In the genomic region with DNA sequence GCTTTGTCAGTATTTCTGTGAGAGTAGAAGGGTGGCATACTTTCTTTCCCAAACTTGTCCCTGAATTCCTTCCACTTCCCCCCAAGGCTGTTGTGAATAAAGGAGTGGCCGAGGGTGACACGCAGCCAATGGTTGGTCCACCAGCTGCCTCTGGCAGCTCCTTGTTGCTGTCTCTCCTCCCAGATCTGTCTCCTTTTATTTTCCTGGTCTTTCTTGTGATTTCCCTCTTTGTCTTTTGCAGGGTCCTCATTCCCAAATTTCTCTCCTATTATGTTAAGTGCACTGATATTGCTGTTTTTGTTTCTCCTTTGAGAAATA, we compare ENCODE assay signal across 20 cellular contexts.
"Had no signal": no experiment of that assay in that cellular context is flagged by ENCODE, and none has a peak within 500 bp of the region (broad histone marks: within the 10 kb centered on the region; RNA-seq: fewer than 3 reads in every experiment).

No MANE protein-coding gene starts in this region.

- H3K4me3 Mint-ChIP-seq: activated CD4-positive, alpha-beta T cell treated with anti-CD3 and anti-CD28 coated beads, Interleukin-2, amount 10 ng/mL, durations not matched to agents 7 days and 5 days; activated CD8-positive, alpha-beta T cell treated with anti-CD3 and anti-CD28 coated beads, Interleukin-2, amount 10 ng/mL, durations not matched to agents 7 days and 5 days; activated naive CD4-positive, alpha-beta T cell treated with anti-CD3 and anti-CD28 coated beads, Interleukin-2, amount 50 U/mL, for 24 hours; activated T-cell treated with anti-CD3 and anti-CD28 coated beads, Interleukin-2, amount 50 U/mL, for 24 hours; memory B cell; naive B cell; neural progenitor cell; stimulated activated memory B cell treated with anti-CD40 and anti-IgM and Interleukin-4, amounts not matched to agents 10 μg/mL and 1 μg/mL and 100 μg/mL, for 72 hours had no signal

- H3K9me3 Mint-ChIP-seq: memory B cell, neural progenitor cell had no signal

- H2AFZ ChIP-seq: neural progenitor cell had no signal

- H3K9ac ChIP-seq: neural progenitor cell had no signal

- H3K27me3 ChIP-seq: ascending aorta, esophagus squamous epithelium, neural progenitor cell had no signal

- DNase-seq: activated CD4-positive, alpha-beta T cell treated with anti-CD3 and anti-CD28 coated beads, Interleukin-2, amount 10 ng/mL, durations not matched to agents 7 days and 5 days; activated CD8-positive, alpha-beta T cell treated with anti-CD3 and anti-CD28 coated beads, Interleukin-2, amount 10 ng/mL, durations not matched to agents 7 days and 5 days; activated T-cell treated with anti-CD3 and anti-CD28 coated beads, Interleukin-2, amount 50 U/mL, for 24 hours; dermis blood vessel endothelial cell; effector memory CD4-positive, alpha-beta T cell; esophagus squamous epithelium; kidney; mucosa of descending colon; naive B cell; psoas muscle; right cardiac atrium; small intestine; stimulated activated CD4-positive, alpha-beta T cell treated with anti-CD3 and anti-CD28 coated beads, Interleukin-4, amount 100 ng/mL, for 4 hours had no signal

- H3K27me3 Mint-ChIP-seq: activated CD4-positive, alpha-beta T cell treated with anti-CD3 and anti-CD28 coated beads, Interleukin-2, amount 10 ng/mL, durations not matched to agents 7 days and 5 days; naive B cell; stimulated activated memory B cell treated with anti-CD40 and anti-IgM and Interleukin-4, amounts not matched to agents 10 μg/mL and 1 μg/mL and 100 μg/mL, for 72 hours had no signal

- H3K4me1 ChIP-seq: ascending aorta had no signal

- H3K9me3 ChIP-seq: ascending aorta, esophagus squamous epithelium, mucosa of descending colon, psoas muscle had no signal

- H3K36me3 Mint-ChIP-seq: activated naive CD4-positive, alpha-beta T cell treated with anti-CD3 and anti-CD28 coated beads, Interleukin-2, amount 50 U/mL, for 24 hours; memory B cell; naive B cell; neural progenitor cell; stimulated activated memory B cell treated with anti-CD40 and anti-IgM and Interleukin-4, amounts not matched to agents 10 μg/mL and 1 μg/mL and 100 μg/mL, for 72 hours had no signal

- ATAC-seq: activated CD4-positive, CD25-positive, alpha-beta regulatory T cell treated with anti-CD3 and anti-CD28 coated beads, Interleukin-2, amount 50 U/mL, for 24 hours; activated CD8-positive, alpha-beta T cell treated with anti-CD3 and anti-CD28 coated beads, Interleukin-2, amount 10 ng/mL, durations not matched to agents 7 days and 5 days; mucosa of descending colon; psoas muscle; right cardiac atrium; stimulated activated memory B cell treated with anti-CD40 and anti-IgM and Interleukin-4, amounts not matched to agents 10 μg/mL and 1 μg/mL and 100 μg/mL, for 72 hours had no signal

- H3K4me3 ChIP-seq: ascending aorta, cardiac muscle cell, esophagus squamous epithelium, mucosa of descending colon, neural progenitor cell, psoas muscle had no signal

- H3K4me2 ChIP-seq: neural progenitor cell had no signal

- H3K27ac ChIP-seq: ascending aorta, cardiac muscle cell, esophagus squamous epithelium, neural progenitor cell, psoas muscle had no signal

- H3K36me3 ChIP-seq: ascending aorta, cardiac muscle cell, esophagus squamous epithelium, neural progenitor cell had no signal

- H3K4me1 Mint-ChIP-seq: neural progenitor cell had no signal

- H3K27ac Mint-ChIP-seq: activated CD4-positive, alpha-beta T cell treated with anti-CD3 and anti-CD28 coated beads, Interleukin-2, amount 10 ng/mL, durations not matched to agents 7 days and 5 days; activated CD8-positive, alpha-beta T cell treated with anti-CD3 and anti-CD28 coated beads, Interleukin-2, amount 10 ng/mL, durations not matched to agents 7 days and 5 days; activated naive CD4-positive, alpha-beta T cell treated with anti-CD3 and anti-CD28 coated beads, Interleukin-2, amount 50 U/mL, for 24 hours; activated T-cell treated with anti-CD3 and anti-CD28 coated beads, Interleukin-2, amount 50 U/mL, for 24 hours; memory B cell; naive B cell; neural progenitor cell; stimulated activated memory B cell treated with anti-CD40 and anti-IgM and Interleukin-4, amounts not matched to agents 10 μg/mL and 1 μg/mL and 100 μg/mL, for 72 hours had no signal
